In genomic region chr3:10233988-10234387, GRCh38 we compare ENCODE assay signal across 29 cellular contexts. TPM values are rescaled to one million over a fixed set of nuclear protein-coding genes. Genes with fewer than 3 reads are reported as not detected.
"Had no signal": no experiment of that assay in that cellular context is flagged by ENCODE, and none has a peak within 500 bp of the region (broad histone marks: within the 10 kb centered on the region; RNA-seq: fewer than 3 reads in every experiment).

No MANE protein-coding gene starts in this region.

- H3K4me1 Mint-ChIP-seq: nephron, neural crest cell had no signal

- DNase-seq: hypothalamus; immature natural killer cell; kidney; left colon; left lung; lower lobe of right lung; mammary epithelial cell; mesenchymal stem cell; naive thymus-derived CD8-positive, alpha-beta T cell; ovary; retina; right cardiac atrium; sigmoid colon; small intestine; spleen; stimulated activated CD4-positive, alpha-beta T cell treated with anti-CD3 and anti-CD28 coated beads, Interleukin-4, amount 100 ng/mL, for 24 hours; stimulated activated naive CD4-positive, alpha-beta T cell; tibial artery; trophoblast cell; upper lobe of right lung; uterus had no signal

- H3K27ac Mint-ChIP-seq: naive thymus-derived CD8-positive, alpha-beta T cell; nephron; stimulated activated effector memory CD8-positive, alpha-beta T cell treated with anti-CD3 and anti-CD28 coated beads, Interleukin-12 subunit alpha, Interleukin-12 subunit beta, amount 100 ng/mL, for 72 hours; stimulated activated naive CD8-positive, alpha-beta T cell treated with anti-CD3 and anti-CD28 coated beads, Interleukin-15, Interleukin-2, amounts not matched to agents 100 ng/mL and 50 ng/mL, for 24 hours had no signal

- H3K4me3 ChIP-seq: left lung, lower lobe of right lung, ovary, prostate gland, sigmoid colon, spleen, suprapubic skin, thoracic aorta, tibial artery, upper lobe of right lung, uterus had no signal

- H3K9me3 ChIP-seq: left lung, lower lobe of right lung, ovary, prostate gland, sigmoid colon, spleen, suprapubic skin, thoracic aorta, tibial artery, upper lobe of right lung, uterus had no signal

- H3K36me3 ChIP-seq: ovary, uterus had no signal

- ATAC-seq: left colon; left lung; lower lobe of right lung; naive thymus-derived CD8-positive, alpha-beta T cell; right cardiac atrium; stimulated activated effector memory CD8-positive, alpha-beta T cell treated with anti-CD3 and anti-CD28 coated beads, Interleukin-12 subunit alpha, Interleukin-12 subunit beta, amount 100 ng/mL, for 72 hours; upper lobe of right lung had no signal

- H3K27ac ChIP-seq: left lung, lower lobe of right lung, ovary, prostate gland, sigmoid colon, spleen, suprapubic skin, thoracic aorta, tibial artery, upper lobe of right lung, uterus had no signal

- H3K9me3 Mint-ChIP-seq: immature natural killer cell; naive thymus-derived CD8-positive, alpha-beta T cell; nephron; stimulated activated effector memory CD8-positive, alpha-beta T cell treated with anti-CD3 and anti-CD28 coated beads, Interleukin-12 subunit alpha, Interleukin-12 subunit beta, amount 100 ng/mL, for 72 hours; stimulated activated naive CD8-positive, alpha-beta T cell treated with anti-CD3 and anti-CD28 coated beads, Interleukin-15, Interleukin-2, amounts not matched to agents 100 ng/mL and 50 ng/mL, for 24 hours had no signal

- H3K4me3 Mint-ChIP-seq: immature natural killer cell; naive thymus-derived CD8-positive, alpha-beta T cell; nephron; neural crest cell; stimulated activated effector memory CD8-positive, alpha-beta T cell treated with anti-CD3 and anti-CD28 coated beads, Interleukin-12 subunit alpha, Interleukin-12 subunit beta, amount 100 ng/mL, for 72 hours; stimulated activated naive CD8-positive, alpha-beta T cell treated with anti-CD3 and anti-CD28 coated beads, Interleukin-15, Interleukin-2, amounts not matched to agents 100 ng/mL and 50 ng/mL, for 24 hours had no signal

- H3K27me3 ChIP-seq: left lung, ovary, sigmoid colon, spleen, suprapubic skin, tibial artery, upper lobe of right lung, uterus had no signal

- H3K27me3 Mint-ChIP-seq: naive thymus-derived CD8-positive, alpha-beta T cell; stimulated activated naive CD8-positive, alpha-beta T cell treated with anti-CD3 and anti-CD28 coated beads, Interleukin-15, Interleukin-2, amounts not matched to agents 100 ng/mL and 50 ng/mL, for 24 hours had no signal

- FAIRE-seq: islet of Langerhans, kidney, small intestine had no signal

- H3K4me1 ChIP-seq: prostate gland, sigmoid colon, suprapubic skin, upper lobe of right lung, uterus had no signal

RNA-seq across cellular contexts. Expression of gene GHRL, which starts 58.8 kb away (rescaled TPM):
- total RNA-seq: right cardiac atrium had no signal
- polyA plus RNA-seq: mammary epithelial cell had no signal
